18 cellular contexts compared by ENCODE assay signal in the genomic region with DNA sequence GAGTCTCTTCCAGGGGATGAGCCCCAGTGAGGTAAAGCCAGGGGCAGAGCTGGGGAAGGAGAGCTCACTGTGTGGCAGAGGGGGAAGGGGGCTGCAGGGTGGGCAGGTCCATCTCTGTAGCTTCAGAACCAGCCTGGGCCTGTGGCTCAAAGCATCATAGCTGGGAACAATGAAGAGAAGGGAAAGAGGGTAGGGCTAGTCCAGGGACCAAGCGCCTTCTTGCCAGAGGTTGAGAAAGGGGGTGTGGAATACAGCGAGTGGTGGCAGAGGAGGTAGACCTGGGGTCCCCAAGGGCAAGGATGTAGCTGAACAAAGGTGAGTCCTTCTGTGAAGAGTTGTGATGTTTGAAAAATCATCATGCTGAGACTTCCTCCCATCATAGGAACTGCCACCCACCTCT. TPM values are rescaled to one million over a fixed set of nuclear protein-coding genes. Genes with fewer than 3 reads are reported as not detected.
A peak's percentile ranks its signal among the peaks of the same experiment; 100 is the strongest.
DNase-seq lines count a peak whose midpoint lies in the region; ATAC-seq and TF ChIP-seq lines count a peak whose summit lies in the region.
"Had no signal": no experiment of that assay in that cellular context is flagged by ENCODE, and none has a peak within 500 bp of the region (broad histone marks: within the 10 kb centered on the region; RNA-seq: fewer than 3 reads in every experiment).

No MANE protein-coding gene starts in this region.

- H3K4me1 ChIP-seq in A673 (ENCODE audit: insufficient read depth, low read length, poor library complexity, severe bottlenecking), result peaks cover 25% of the 10 kb centered on the region
- H3K4me1 ChIP-seq in lower lobe of right lung, result peaks cover 6% of the 10 kb centered on the region
- H3K4me1 ChIP-seq in uterus, result no peaks in the 10 kb centered on the region

- no TSS peak for BruUV-seq in A673 (replicated peaks; lab: Mats Ljungman, UMichigan)

- H3K36me3 ChIP-seq in A673 (ENCODE audit: insufficient read depth, low read length, poor library complexity, severe bottlenecking) (peaks cover 18% of the 10 kb centered on the region), lower lobe of right lung (no peaks in the 10 kb centered on the region), uterus (no peaks in the 10 kb centered on the region)

- no peak overlapping the region for H3K4me3 Mint-ChIP-seq in WTC11

- no peak for TF ChIP-seq POLR2A in uterus (IDR thresholded peaks at IDR 0.05)

- ATAC-seq in WTC11, result no peak
- no peak for ATAC-seq in lower lobe of right lung
- ATAC-seq in GM18498 (IDR thresholded peaks at IDR 0.05; ENCODE audit: unreplicated experiment), result no peak

- H3K27me3 ChIP-seq in A673 (replicated peaks; ENCODE audit: insufficient read depth, low read depth, low read length, poor library complexity), result no peaks in the 10 kb centered on the region
- H3K27me3 ChIP-seq in lower lobe of right lung (ENCODE audit: low read depth), result no peaks in the 10 kb centered on the region
- H3K27me3 ChIP-seq in uterus, result no peaks in the 10 kb centered on the region

- 0 out of 2 replicates have a peak, but pooled peaks cover 4% of the 10 kb centered on the region for H3K36me3 Mint-ChIP-seq in WTC11

- H3K9me3 ChIP-seq in A673 (ENCODE audit: low read depth, low read length, poor library complexity, severe bottlenecking) (peaks cover 3% of the 10 kb centered on the region), lower lobe of right lung (no peaks in the 10 kb centered on the region), uterus (no peaks in the 10 kb centered on the region)

- peaks cover 22% of the 10 kb centered on the region for H3K4me1 Mint-ChIP-seq in WTC11

- POLR2A ChIA-PET in A673 (lab: Charles Lee; ENCODE audit: low non-redundant PET) (interaction anchor here (0.6 kb wide), 1 partner anchor 324 kb away, joined by 3 read pairs; no protein-coding TSS in a partner anchor), WTC11 (lab: Charles Lee) (interaction anchor here (0.5 to 2.6 kb wide), 2 partner anchors 14 kb away, joined by 3 to 16 read pairs; no protein-coding TSS in a partner anchor)

- H3K4me3 ChIP-seq in A673 (ENCODE audit: low read depth, low read length, poor library complexity, severe bottlenecking) (no peak overlapping the region), lower lobe of right lung (no peak overlapping the region), skin epidermis (no peak overlapping the region), uterus (no peak overlapping the region)
- H3K4me3 ChIP-seq: GM23248, SK-N-MC had no signal

- H3K27me3 Mint-ChIP-seq in WTC11 (ENCODE audit: low read depth), result peaks cover 12% of the 10 kb centered on the region

- DNase-seq in A673 (ENCODE audit: low spot score) (no peak), WTC11 (ENCODE audit: low spot score) (no peak), lower lobe of right lung (no peak), uterus (no peak), NCI-H82 (lab: John Stamatoyannopoulos, UW) (no peak)
- DNase-seq: C1 segment of cervical spinal cord, DMS79, GM23248, KBM-7, MV-4-11, NCI-H1417, NCI-H187, NCI-H226, NCI-H524, SHP77 had no signal

- CTCF ChIA-PET in A673 (lab: Charles Lee), result no interaction called here
- CTCF ChIA-PET in WTC11 (lab: Charles Lee), result interaction anchor here (2.3 to 7.3 kb wide), 4 partner anchors 33 to 60 kb away, joined by 15 to 73 read pairs (median 28); a partner anchor contains a TSS

- no peak for TF ChIP-seq CTCF in A673 (conservative IDR thresholded peaks at IDR 0.05; ENCODE audit: low read depth, low read length)
- no peak for TF ChIP-seq CTCF in WTC11 (IDR thresholded peaks at IDR 0.05)
- no peak for TF ChIP-seq CTCF in lower lobe of right lung (IDR thresholded peaks at IDR 0.05)
- TF ChIP-seq CTCF in uterus (IDR thresholded peaks at IDR 0.05), result no peak

- H3K27ac Mint-ChIP-seq in WTC11, result peak overlapping the region; percentile 70; the same call in 1 of the 2 replicates

- H3K9me3 Mint-ChIP-seq in WTC11, result peaks cover 14% of the 10 kb centered on the region

- H3K27ac ChIP-seq in A673 (ENCODE audit: low read depth, low read length, poor library complexity, severe bottlenecking), result peak overlapping the region; percentile 81
- peak overlapping the region; percentile 73 for H3K27ac ChIP-seq in lower lobe of right lung
- H3K27ac ChIP-seq in skin epidermis, result peak overlapping the region in 11 of 21 experiments; percentile 2 to 80 (median 50)
- H3K27ac ChIP-seq in uterus, result no peak overlapping the region
- H3K27ac ChIP-seq: GM23248 had no signal

- intact Hi-C loops in A673 (cut with micrococcal nuclease; ENCODE audit: unreplicated experiment), result no loop called here
- intact Hi-C loops in lower lobe of right lung (cut with DNase I), result no loop called here
- intact Hi-C loops in uterus (cut with DNase I; ENCODE audit: low total_unique reads), result no loop called here

TF ChIP-seq in WTC11, 78 proteins besides CTCF, POLR2A, EP300 and RAD21:
- TF ChIP-seq, protein P1, sequence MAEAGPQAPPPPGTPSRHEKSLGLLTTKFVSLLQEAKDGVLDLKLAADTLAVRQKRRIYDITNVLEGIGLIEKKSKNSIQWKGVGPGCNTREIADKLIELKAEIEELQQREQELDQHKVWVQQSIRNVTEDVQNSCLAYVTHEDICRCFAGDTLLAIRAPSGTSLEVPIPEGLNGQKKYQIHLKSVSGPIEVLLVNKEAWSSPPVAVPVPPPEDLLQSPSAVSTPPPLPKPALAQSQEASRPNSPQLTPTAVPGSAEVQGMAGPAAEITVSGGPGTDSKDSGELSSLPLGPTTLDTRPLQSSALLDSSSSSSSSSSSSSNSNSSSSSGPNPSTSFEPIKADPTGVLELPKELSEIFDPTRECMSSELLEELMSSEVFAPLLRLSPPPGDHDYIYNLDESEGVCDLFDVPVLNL (CRISPR knock-in tag; IDR thresholded peaks at IDR 0.05; ENCODE audit: borderline replicate concordance, low read depth), result no peak
- no peak for TF ChIP-seq SP1 (CRISPR knock-in tag; conservative IDR thresholded peaks at IDR 0.05)
- no peak for TF ChIP-seq ESRRA (CRISPR knock-in tag; IDR thresholded peaks at IDR 0.05; ENCODE audit: borderline replicate concordance)
- TF ChIP-seq, protein P2, sequence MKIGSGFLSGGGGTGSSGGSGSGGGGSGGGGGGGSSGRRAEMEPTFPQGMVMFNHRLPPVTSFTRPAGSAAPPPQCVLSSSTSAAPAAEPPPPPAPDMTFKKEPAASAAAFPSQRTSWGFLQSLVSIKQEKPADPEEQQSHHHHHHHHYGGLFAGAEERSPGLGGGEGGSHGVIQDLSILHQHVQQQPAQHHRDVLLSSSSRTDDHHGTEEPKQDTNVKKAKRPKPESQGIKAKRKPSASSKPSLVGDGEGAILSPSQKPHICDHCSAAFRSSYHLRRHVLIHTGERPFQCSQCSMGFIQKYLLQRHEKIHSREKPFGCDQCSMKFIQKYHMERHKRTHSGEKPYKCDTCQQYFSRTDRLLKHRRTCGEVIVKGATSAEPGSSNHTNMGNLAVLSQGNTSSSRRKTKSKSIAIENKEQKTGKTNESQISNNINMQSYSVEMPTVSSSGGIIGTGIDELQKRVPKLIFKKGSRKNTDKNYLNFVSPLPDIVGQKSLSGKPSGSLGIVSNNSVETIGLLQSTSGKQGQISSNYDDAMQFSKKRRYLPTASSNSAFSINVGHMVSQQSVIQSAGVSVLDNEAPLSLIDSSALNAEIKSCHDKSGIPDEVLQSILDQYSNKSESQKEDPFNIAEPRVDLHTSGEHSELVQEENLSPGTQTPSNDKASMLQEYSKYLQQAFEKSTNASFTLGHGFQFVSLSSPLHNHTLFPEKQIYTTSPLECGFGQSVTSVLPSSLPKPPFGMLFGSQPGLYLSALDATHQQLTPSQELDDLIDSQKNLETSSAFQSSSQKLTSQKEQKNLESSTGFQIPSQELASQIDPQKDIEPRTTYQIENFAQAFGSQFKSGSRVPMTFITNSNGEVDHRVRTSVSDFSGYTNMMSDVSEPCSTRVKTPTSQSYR (CRISPR knock-in tag; IDR thresholded peaks at IDR 0.05), result no peak
- TF ChIP-seq EMX1 (CRISPR knock-in tag; IDR thresholded peaks at IDR 0.05), result no peak
- TF ChIP-seq ZNF423 (CRISPR knock-in tag; IDR thresholded peaks at IDR 0.05), result no peak
- TF ChIP-seq ZNF232 (CRISPR knock-in tag; IDR thresholded peaks at IDR 0.05), result no peak
- no peak for TF ChIP-seq JAZF1 (CRISPR knock-in tag; IDR thresholded peaks at IDR 0.05)
- TF ChIP-seq, protein P3, sequence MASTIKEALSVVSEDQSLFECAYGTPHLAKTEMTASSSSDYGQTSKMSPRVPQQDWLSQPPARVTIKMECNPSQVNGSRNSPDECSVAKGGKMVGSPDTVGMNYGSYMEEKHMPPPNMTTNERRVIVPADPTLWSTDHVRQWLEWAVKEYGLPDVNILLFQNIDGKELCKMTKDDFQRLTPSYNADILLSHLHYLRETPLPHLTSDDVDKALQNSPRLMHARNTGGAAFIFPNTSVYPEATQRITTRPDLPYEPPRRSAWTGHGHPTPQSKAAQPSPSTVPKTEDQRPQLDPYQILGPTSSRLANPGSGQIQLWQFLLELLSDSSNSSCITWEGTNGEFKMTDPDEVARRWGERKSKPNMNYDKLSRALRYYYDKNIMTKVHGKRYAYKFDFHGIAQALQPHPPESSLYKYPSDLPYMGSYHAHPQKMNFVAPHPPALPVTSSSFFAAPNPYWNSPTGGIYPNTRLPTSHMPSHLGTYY (CRISPR knock-in tag; IDR thresholded peaks at IDR 0.05), result no peak
- TF ChIP-seq TCF7 (CRISPR knock-in tag; IDR thresholded peaks at IDR 0.05; ENCODE audit: low read depth), result no peak
- TF ChIP-seq TP53 (CRISPR knock-in tag; IDR thresholded peaks at IDR 0.05), result no peak
- TF ChIP-seq CBFB (CRISPR knock-in tag; IDR thresholded peaks at IDR 0.05; ENCODE audit: low read depth), result no peak
- no peak for TF ChIP-seq FOXJ3 (CRISPR knock-in tag; IDR thresholded peaks at IDR 0.05; ENCODE audit: borderline replicate concordance)
- TF ChIP-seq RORB (CRISPR knock-in tag; IDR thresholded peaks at IDR 0.05), result no peak
- TF ChIP-seq ZNF121 (CRISPR knock-in tag; IDR thresholded peaks at IDR 0.05), result no peak
- TF ChIP-seq NR2C2 (CRISPR knock-in tag; IDR thresholded peaks at IDR 0.05), result no peak
TF ChIP-seq in WTC11: peak in this region for 0.

RNA-seq across cellular contexts. Expression of a gene that starts 1.2 kb away (rescaled TPM):
- 20.4 and 21.5 TPM in 2 replicates for total RNA-seq in A673 (2021)
- total RNA-seq in WTC11 (2021), result 14.7 to 18.3 TPM (median 15.1 TPM) in 3 replicates
- total RNA-seq in lower lobe of right lung, result 5.0 TPM
- not detected for total RNA-seq in uterus
- total RNA-seq: GM23248 had no signal

RNA-seq across cellular contexts. Expression of a gene that starts 18.4 kb away (rescaled TPM):
- total RNA-seq in A673 (2021), result 28.2 and 31.8 TPM in 2 replicates
- 18.0 to 19.8 TPM (median 18.0 TPM) in 3 replicates for total RNA-seq in WTC11 (2021)
- total RNA-seq in lower lobe of right lung, result 32.4 TPM
- total RNA-seq in uterus, result 10 to 100 TPM; 10.8 to 39.5 (median 28.0) TPM

RNA-seq across cellular contexts. Expression of a gene that starts 18.8 kb away (rescaled TPM):
- total RNA-seq in A673 (2021) (4.6 and 4.8 TPM in 2 replicates), WTC11 (2021) (6.2 to 9.0 TPM (median 7.7 TPM) in 3 replicates), lower lobe of right lung (4.6 TPM), uterus (1 to 10 TPM in 3 of 4 donors, under 1 TPM in 1; 0.59 to 7.9 (median 3.0) TPM)
- total RNA-seq: GM23248 had no signal

RNA-seq across cellular contexts. Expression of a gene that starts 34.2 kb away (rescaled TPM):
- 3.2 and 5.0 TPM in 2 replicates for total RNA-seq in A673 (2021)
- 16.3 to 24.6 TPM (median 22.6 TPM) in 3 replicates for total RNA-seq in WTC11 (2021)
- 86.8 TPM for total RNA-seq in lower lobe of right lung
- total RNA-seq in uterus, result 1,000 to 10,000 TPM in 2 of 4 donors, 100 to 1,000 TPM in 1, 10 to 100 TPM in 1; 91.7 to 2,170 (median 948) TPM

Comparison
In these comparisons a context has a peak if more than half of its experiments do, and no peak if none do; other contexts are left out.
1. H3K27ac ChIP-seq: peak in A673 (single experiment), lower lobe of right lung (single experiment) and skin epidermis (11 of 21); none in uterus (0 of 2).